14 cellular contexts compared by ENCODE assay signal in genomic region chr18:57544958-57545661, GRCh38. TPM values are rescaled to one million over a fixed set of nuclear protein-coding genes. Genes with fewer than 3 reads are reported as not detected.
A peak's percentile ranks its signal among the peaks of the same experiment; 100 is the strongest.
DNase-seq lines count a peak whose midpoint lies in the region; ATAC-seq and TF ChIP-seq lines count a peak whose summit lies in the region.
"Had no signal": no experiment of that assay in that cellular context is flagged by ENCODE, and none has a peak within 500 bp of the region (broad histone marks: within the 10 kb centered on the region; RNA-seq: fewer than 3 reads in every experiment).

No MANE protein-coding gene starts in this region.

- no peaks in the 10 kb centered on the region for H3K27me3 ChIP-seq in tibial artery
- H3K27me3 ChIP-seq: esophagus muscularis mucosa had no signal

- H3K4me3 ChIP-seq in tibial artery = no peak overlapping the region
- H3K4me3 ChIP-seq: esophagus muscularis mucosa, HAP-1 had no signal

- peaks cover 4 to 11% (median 5%) of the 10 kb centered on the region in 3 donors for H3K36me3 ChIP-seq in tibial artery
- H3K36me3 ChIP-seq: HAP-1 had no signal

- H3K9me3 ChIP-seq in tibial artery = no peaks in the 10 kb centered on the region
- H3K9me3 ChIP-seq: esophagus muscularis mucosa, HAP-1 had no signal

- intact Hi-C loops in tibial artery (cut with DNase I; ENCODE audit: low total_unique reads) = no loop called here

- ATAC-seq in GM18909 (IDR thresholded peaks at IDR 0.05; ENCODE audit: poor library complexity, unreplicated experiment) (peak; percentile 82), HG02610 (IDR thresholded peaks at IDR 0.05; ENCODE audit: unreplicated experiment) (peak; percentile 85), HG03457 (IDR thresholded peaks at IDR 0.05; ENCODE audit: unreplicated experiment) (peak; percentile 47)

- no peak overlapping the region for H3K27ac ChIP-seq in tibial artery
- H3K27ac ChIP-seq: esophagus muscularis mucosa, parathyroid adenoma had no signal

- no peak for TF ChIP-seq CTCF in tibial artery (IDR thresholded peaks at IDR 0.05)

- peaks cover 0 to 13% (median 2%) of the 10 kb centered on the region in 4 donors for H3K4me1 ChIP-seq in tibial artery
- H3K4me1 ChIP-seq: esophagus muscularis mucosa, HAP-1, parathyroid adenoma had no signal

- DNase-seq in medulla oblongata (ENCODE audit: extremely low spot score) (peak; percentile 52), RKO (ENCODE audit: low spot score) (no peak), tibial artery (no peak), mesenteric fat pad (ENCODE audit: low spot score) (no peak), SW480 (ENCODE audit: low spot score) (no peak)
- DNase-seq: activated CD8-positive, alpha-beta memory T cell treated with anti-CD3 and anti-CD28 coated beads for 24 hours; kidney glomerular epithelial cell; Right ventricle myocardium superior had no signal

RNA-seq across cellular contexts. Expression of gene FECH, which starts 41.4 kb away (rescaled TPM):
- 19.9 TPM for total RNA-seq in mesenteric fat pad
